In genomic region chr6:135496805-135497411, GRCh38 we compare ENCODE assay signal across 8 cellular contexts. TPM values are rescaled to one million over a fixed set of nuclear protein-coding genes. Genes with fewer than 3 reads are reported as not detected.
DNase-seq lines count a peak whose midpoint lies in the region; TF ChIP-seq lines count a peak whose summit lies in the region.

No MANE protein-coding gene starts in this region.

- no peaks in the 10 kb centered on the region for H3K9me2 ChIP-seq in OCI-LY7 (ENCODE audit: insufficient read depth, low read length)

- no peaks in the 10 kb centered on the region for H3K9me3 ChIP-seq in OCI-LY7 (ENCODE audit: low read length)

- peaks cover 5% of the 10 kb centered on the region for H3K4me1 Mint-ChIP-seq in CD14-positive monocyte
- H3K4me1 Mint-ChIP-seq in activated T-helper 2 cell treated with anti-CD3 and anti-CD28 coated beads, Interferon-gamma antibody, Interleukin-2, Interleukin-4, amounts not matched to agents 10 μg/mL and 5 μg/mL and 100 μg/mL, durations not matched to agents 14 hours and 24 hours and 36 hours (ENCODE audit: low read depth) = peaks cover 20% of the 10 kb centered on the region

- H3K4me3 ChIP-seq in GM06990 (replicated peaks; ENCODE audit: low read depth, low read length) (peak overlapping the region; percentile 77), OCI-LY7 (ENCODE audit: low read depth, low read length, poor library complexity, severe bottlenecking) (peak overlapping the region; percentile 85), fibroblast of the aortic adventitia (ENCODE audit: low read depth, low read length) (peak overlapping the region; percentile 85), skeletal muscle cell (ENCODE audit: low read depth, low read length) (peak overlapping the region; percentile 81)

- peak overlapping the region; percentile 94 for H2AFZ ChIP-seq in OCI-LY7 (ENCODE audit: low read length)

- POLR2A ChIA-PET in OCI-LY7 (lab: Charles Lee) = interaction anchor here (2.1 kb wide), 1 partner anchor 47 kb away, joined by 6 read pairs; no protein-coding TSS in a partner anchor

- intact Hi-C loops in OCI-LY7 (cut with micrococcal nuclease; ENCODE audit: unreplicated experiment) (loop anchor here (1.0 to 10.0 kb wide), 4 partner anchors 31 to 1542 kb away; partner anchors contain the start of genes HBS1L and TBPL1), CD14-positive monocyte (cut with micrococcal nuclease) (loop anchor here in 1 of 2 donors (10.0 kb wide), 1 partner anchor 422 kb away; no protein-coding TSS in a partner anchor)
- intact Hi-C loops in activated T-helper 2 cell treated with anti-CD3 and anti-CD28 coated beads, Interferon-gamma antibody, Interleukin-2, Interleukin-4, amounts not matched to agents 10 μg/mL and 5 μg/mL and 100 μg/mL, durations not matched to agents 14 hours and 24 hours and 36 hours (cut with micrococcal nuclease) = loop anchor here (5.0 to 10.0 kb wide), 4 partner anchors 45 to 758 kb away; partner anchors contain the start of gene MTFR2

- BruUV-seq in OCI-LY7 (replicated peaks; lab: Mats Ljungman, UMichigan) = TSS peak; percentile 68

- no peaks in the 10 kb centered on the region for H3K27me3 ChIP-seq in GM06990 (replicated peaks; ENCODE audit: control insufficient read depth, insufficient read depth, low read length)

- no peaks in the 10 kb centered on the region for H3K9me3 Mint-ChIP-seq in CD14-positive monocyte
- H3K9me3 Mint-ChIP-seq in activated T-helper 2 cell treated with anti-CD3 and anti-CD28 coated beads, Interferon-gamma antibody, Interleukin-2, Interleukin-4, amounts not matched to agents 10 μg/mL and 5 μg/mL and 100 μg/mL, durations not matched to agents 14 hours and 24 hours and 36 hours = no peaks in the 10 kb centered on the region

- H3K36me3 ChIP-seq in GM06990 (ENCODE audit: control insufficient read depth, insufficient read depth, low read length) = no peaks in the 10 kb centered on the region
- H3K36me3 ChIP-seq in OCI-LY7 (ENCODE audit: insufficient read depth, low read length) = peaks cover 24% of the 10 kb centered on the region

- no peak for DNase-seq in GM06990 (ENCODE audit: extremely low read depth, insufficient read length)
- no peak for DNase-seq in OCI-LY7 (ENCODE audit: low spot score)
- DNase-seq in fibroblast of the aortic adventitia (ENCODE audit: low read depth) = peak; percentile 14
- DNase-seq in skeletal muscle cell (ENCODE audit: low read depth) = no peak
- DNase-seq in NCI-H2081 (lab: John Stamatoyannopoulos, UW) = no peak
- DNase-seq in CD14-positive monocyte (ENCODE audit: low spot score) = no peak
- no peak for DNase-seq in mucosa of gallbladder (ENCODE audit: low spot score)
- DNase-seq in activated T-helper 2 cell treated with anti-CD3 and anti-CD28 coated beads, Interferon-gamma antibody, Interleukin-2, Interleukin-4, amounts not matched to agents 10 μg/mL and 5 μg/mL and 100 μg/mL, durations not matched to agents 14 hours and 24 hours and 36 hours (ENCODE audit: low spot score) = no peak

- peaks cover 0 to 3% of the 10 kb centered on the region in 2 donors for H3K36me3 Mint-ChIP-seq in CD14-positive monocyte
- H3K36me3 Mint-ChIP-seq in activated T-helper 2 cell treated with anti-CD3 and anti-CD28 coated beads, Interferon-gamma antibody, Interleukin-2, Interleukin-4, amounts not matched to agents 10 μg/mL and 5 μg/mL and 100 μg/mL, durations not matched to agents 14 hours and 24 hours and 36 hours (ENCODE audit: low read depth) = peaks cover 52% of the 10 kb centered on the region

- H3K27ac ChIP-seq in OCI-LY7 (ENCODE audit: low read depth, low read length, poor library complexity, severe bottlenecking) = peak overlapping the region; percentile 60

- no peaks in the 10 kb centered on the region for H4K20me1 ChIP-seq in OCI-LY7 (ENCODE audit: insufficient read depth, low read length)

- CTCF ChIA-PET in OCI-LY7 (lab: Charles Lee; ENCODE audit: unreplicated experiment) = no interaction called here

- no peak overlapping the region for H3K4me3 Mint-ChIP-seq in CD14-positive monocyte
- H3K4me3 Mint-ChIP-seq in activated T-helper 2 cell treated with anti-CD3 and anti-CD28 coated beads, Interferon-gamma antibody, Interleukin-2, Interleukin-4, amounts not matched to agents 10 μg/mL and 5 μg/mL and 100 μg/mL, durations not matched to agents 14 hours and 24 hours and 36 hours (ENCODE audit: low read depth) = no peak overlapping the region

- H3K4me2 ChIP-seq in OCI-LY7 (ENCODE audit: low read length) = peak overlapping the region; percentile 77

- H3K27ac Mint-ChIP-seq in CD14-positive monocyte = peak overlapping the region in 3 of 7 donors; percentile 72 to 82 (median 82)
- no peak overlapping the region for H3K27ac Mint-ChIP-seq in activated T-helper 2 cell treated with anti-CD3 and anti-CD28 coated beads, Interferon-gamma antibody, Interleukin-2, Interleukin-4, amounts not matched to agents 10 μg/mL and 5 μg/mL and 100 μg/mL, durations not matched to agents 14 hours and 24 hours and 36 hours

- H3K79me2 ChIP-seq in OCI-LY7 (ENCODE audit: insufficient read depth, low read depth, low read length) = peaks cover 11% of the 10 kb centered on the region; the same call in 1 of the 2 replicates

- TF ChIP-seq CTCF in GM06990 (IDR thresholded peaks at IDR 0.05; ENCODE audit: insufficient read depth, low read length, poor library complexity, severe bottlenecking) (no peak), OCI-LY7 (conservative IDR thresholded peaks at IDR 0.05; ENCODE audit: low read length) (no peak), fibroblast of the aortic adventitia (IDR thresholded peaks at IDR 0.05; ENCODE audit: insufficient read depth, low read length) (no peak), CD14-positive monocyte (IDR thresholded peaks at IDR 0.05) (no peak)

- no peaks in the 10 kb centered on the region for H3K27me3 Mint-ChIP-seq in CD14-positive monocyte (ENCODE audit: low read depth in 3 of 3)
- H3K27me3 Mint-ChIP-seq in activated T-helper 2 cell treated with anti-CD3 and anti-CD28 coated beads, Interferon-gamma antibody, Interleukin-2, Interleukin-4, amounts not matched to agents 10 μg/mL and 5 μg/mL and 100 μg/mL, durations not matched to agents 14 hours and 24 hours and 36 hours (ENCODE audit: low read depth) = no peaks in the 10 kb centered on the region

- H3K4me1 ChIP-seq in OCI-LY7 (ENCODE audit: insufficient read depth, low read length, poor library complexity, severe bottlenecking) = peaks cover 29% of the 10 kb centered on the region

RNA-seq across cellular contexts. Expression of gene AHI1, which starts 0.6 kb away (rescaled TPM):
- total RNA-seq in OCI-LY7 (2014; rRNA removed; shearing (Covaris generic)) = 21.4 and 25.3 TPM in 2 replicates
- 33.9 and 34.8 TPM in 2 replicates for total RNA-seq in OCI-LY7 (2022)
- 11.4 and 33.4 TPM in 2 replicates for total RNA-seq in fibroblast of the aortic adventitia (ENCODE audit: low replicate concordance)
- polyA plus RNA-seq in CD14-positive monocyte = 1 to 10 TPM in 1 of 2 donors, under 1 TPM in 1; 0.91 to 1.4 TPM
- 20.0 TPM for total RNA-seq in mucosa of gallbladder
- 201 and 203 TPM in 2 replicates for total RNA-seq in activated T-helper 2 cell treated with anti-CD3 and anti-CD28 coated beads, Interferon-gamma antibody, Interleukin-2, Interleukin-4, amounts not matched to agents 10 μg/mL and 5 μg/mL and 100 μg/mL, durations not matched to agents 14 hours and 24 hours and 36 hours
